Comparison of ENCODE assay signal across 35 cellular contexts in genomic region chr4:162502109-162502508, GRCh38.
"Had no signal": no experiment of that assay in that cellular context is flagged by ENCODE, and none has a peak within 500 bp of the region (broad histone marks: within the 10 kb centered on the region; RNA-seq: fewer than 3 reads in every experiment).

No MANE protein-coding gene starts in this region.

- H3K27ac ChIP-seq: KMS-11 had no signal

- DNase-seq: Karpas-422, Kasumi-1, MG63, MM.1S, MV-4-11, NCI-H1048, NCI-H1092, NCI-H1092 treated with DMSO at 0.1 percent for 48 hours, NCI-H1105, NCI-H1105 treated with DMSO at 0.1 percent for 48 hours, NCI-H1417, NCI-H1417 treated with DMSO at 0.1 percent for 48 hours, NCI-H1436, NCI-H1436 treated with DMSO at 0.1 percent for 48 hours, NCI-H146, NCI-H1694, NCI-H1694 treated with DMSO at 0.1 percent for 48 hours, NCI-H187, NCI-H187 treated with DMSO at 0.1 percent for 48 hours, NCI-H1930, NCI-H2029, NCI-H2029 treated with DMSO at 0.1 percent for 48 hours, NCI-H2081, NCI-H2081 treated with DMSO at 0.1 percent for 48 hours, NCI-H2107, NCI-H2171, NCI-H2171 treated with DMSO at 0.1 percent for 48 hours, NCI-H2227 treated with DMSO at 0.1 percent for 48 hours, NCI-H226, NCI-H345, NCI-H446, NCI-H446 treated with DMSO at 0.1 percent for 48 hours, NCI-H510A, NCI-H510A treated with DMSO at 0.1 percent for 48 hours had no signal

- H3K4me3 ChIP-seq: MG63 had no signal
